In the genomic region with DNA sequence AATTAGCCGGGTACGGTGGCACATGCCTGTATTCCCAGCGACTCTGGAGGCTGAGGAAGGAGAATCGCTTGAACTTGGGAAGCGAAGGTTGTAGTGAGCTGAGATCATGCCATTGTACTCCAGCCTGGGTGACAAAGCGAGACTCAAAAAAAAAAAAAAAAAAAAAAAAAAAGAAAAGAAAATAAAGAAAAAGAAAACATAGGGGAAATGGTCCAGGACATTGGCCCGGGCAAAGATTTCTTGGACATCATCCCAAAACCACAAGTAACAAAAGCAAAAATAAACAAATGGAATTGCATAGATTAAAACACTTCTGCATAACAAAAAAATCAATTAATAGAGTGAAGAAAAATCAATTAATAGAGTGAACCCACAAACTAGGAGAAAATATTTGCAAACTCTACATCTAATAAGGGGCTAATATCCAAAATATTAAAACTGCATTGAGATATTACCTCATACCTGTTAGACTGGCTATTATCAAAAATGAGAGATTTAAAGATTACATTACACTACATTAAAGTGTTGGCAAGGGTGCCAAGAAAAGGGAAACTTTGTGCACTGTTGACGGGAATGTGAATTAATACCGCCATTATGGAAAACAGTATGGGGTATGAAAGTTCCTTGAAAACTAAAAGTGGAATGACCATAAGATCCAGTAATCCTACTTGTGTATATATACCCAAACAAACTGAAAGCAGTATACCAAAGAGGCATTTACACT, we compare ENCODE assay signal across 31 cellular contexts.
"Had no signal": no experiment of that assay in that cellular context is flagged by ENCODE, and none has a peak within 500 bp of the region (broad histone marks: within the 10 kb centered on the region; RNA-seq: fewer than 3 reads in every experiment).

No MANE protein-coding gene starts in this region.

- H3K4me3 ChIP-seq: gastroesophageal sphincter, hepatocyte, lower lobe of right lung, sigmoid colon, thoracic aorta, uterus had no signal

- H3K79me2 ChIP-seq: hepatocyte had no signal

- H3K36me3 Mint-ChIP-seq: activated CD4-positive, alpha-beta memory T cell treated with anti-CD3 and anti-CD28 coated beads for 36 hours; activated naive CD4-positive, alpha-beta T cell treated with anti-CD3 and anti-CD28 coated beads, Interleukin-2, amount 10 ng/mL, durations not matched to agents 7 days and 5 days; activated naive CD8-positive, alpha-beta T cell treated with anti-CD3 and anti-CD28 coated beads, Interleukin-2, amount 10 ng/mL, durations not matched to agents 7 days and 5 days; natural killer cell treated with Interleukin-12 subunit alpha and Interleukin-12 subunit beta and Interleukin-15 and Interleukin-18, amount 100 ng/mL, for 72 hours; stimulated activated effector memory CD8-positive, alpha-beta T cell treated with anti-CD3 and anti-CD28 coated beads, Interleukin-12 subunit alpha, Interleukin-12 subunit beta, amount 100 ng/mL, for 72 hours had no signal

- H3K4me2 ChIP-seq: hepatocyte had no signal

- H3K27me3 ChIP-seq: gastroesophageal sphincter, hepatocyte, sigmoid colon, uterus had no signal

- H3K27me3 Mint-ChIP-seq: activated CD4-positive, alpha-beta memory T cell treated with anti-CD3 and anti-CD28 coated beads for 36 hours; activated naive CD4-positive, alpha-beta T cell treated with anti-CD3 and anti-CD28 coated beads, Interleukin-2, amount 10 ng/mL, durations not matched to agents 7 days and 5 days had no signal

- H3K4me3 Mint-ChIP-seq: activated CD4-positive, alpha-beta memory T cell treated with anti-CD3 and anti-CD28 coated beads for 36 hours; activated naive CD4-positive, alpha-beta T cell treated with anti-CD3 and anti-CD28 coated beads, Interleukin-2, amount 10 ng/mL, durations not matched to agents 7 days and 5 days; activated naive CD8-positive, alpha-beta T cell treated with anti-CD3 and anti-CD28 coated beads, Interleukin-2, amount 10 ng/mL, durations not matched to agents 7 days and 5 days; activated T-helper 1 cell treated with anti-CD3 and anti-CD28 coated beads, Interleukin-12 subunit alpha, Interleukin-12 subunit beta, Interleukin-2, Interleukin-4 antibody, amounts not matched to agents 30 ng/mL and 10 ng/mL and 1 ng/mL, durations not matched to agents 14 hours and 24 hours and 36 hours; natural killer cell treated with Interleukin-12 subunit alpha and Interleukin-12 subunit beta and Interleukin-15 and Interleukin-18, amount 100 ng/mL, for 72 hours; stimulated activated effector memory CD8-positive, alpha-beta T cell treated with anti-CD3 and anti-CD28 coated beads, Interleukin-12 subunit alpha, Interleukin-12 subunit beta, amount 100 ng/mL, for 72 hours; stimulated activated naive CD8-positive, alpha-beta T cell treated with anti-CD3 and anti-CD28 coated beads, Interleukin-15, Interleukin-2, amounts not matched to agents 100 ng/mL and 50 ng/mL, for 24 hours; T-helper 17 cell had no signal

- ATAC-seq: activated CD4-positive, CD25-positive, alpha-beta regulatory T cell treated with anti-CD3 and anti-CD28 coated beads, Interleukin-2, amount 50 U/mL, for 24 hours; gastroesophageal sphincter; lower lobe of right lung; natural killer cell treated with Interleukin-12 subunit alpha and Interleukin-12 subunit beta and Interleukin-15 and Interleukin-18, amount 100 ng/mL, for 72 hours; stimulated activated effector memory CD8-positive, alpha-beta T cell treated with anti-CD3 and anti-CD28 coated beads, Interleukin-12 subunit alpha, Interleukin-12 subunit beta, amount 100 ng/mL, for 72 hours; T-helper 17 cell had no signal

- H3K27ac ChIP-seq: gastroesophageal sphincter, hepatocyte, lower lobe of right lung, sigmoid colon, thoracic aorta, uterus, WERI-Rb-1 had no signal

- H2AFZ ChIP-seq: hepatocyte had no signal

- FAIRE-seq: astrocyte, colon, endometrium, keratinocyte, small intestine had no signal

- H3K9me3 ChIP-seq: gastroesophageal sphincter, lower lobe of right lung, sigmoid colon, thoracic aorta, uterus had no signal

- H3K4me1 Mint-ChIP-seq: activated naive CD4-positive, alpha-beta T cell treated with anti-CD3 and anti-CD28 coated beads, Interleukin-2, amount 10 ng/mL, durations not matched to agents 7 days and 5 days; activated naive CD8-positive, alpha-beta T cell treated with anti-CD3 and anti-CD28 coated beads, Interleukin-2, amount 10 ng/mL, durations not matched to agents 7 days and 5 days; stimulated activated effector memory CD8-positive, alpha-beta T cell treated with anti-CD3 and anti-CD28 coated beads, Interleukin-12 subunit alpha, Interleukin-12 subunit beta, amount 100 ng/mL, for 72 hours had no signal

- DNase-seq: activated CD4-positive, alpha-beta memory T cell treated with anti-CD3 and anti-CD28 coated beads for 36 hours; activated CD4-positive, alpha-beta T cell treated with anti-CD3 and anti-CD28 coated beads for 48 hours; activated CD8-positive, alpha-beta memory T cell treated with anti-CD3 and anti-CD28 coated beads, Interleukin-2, amount 50 U/mL, for 4 hours; activated gamma-delta T cell; activated naive CD4-positive, alpha-beta T cell treated with anti-CD3 and anti-CD28 coated beads, Interleukin-2, amount 10 ng/mL, durations not matched to agents 7 days and 5 days; activated naive CD8-positive, alpha-beta T cell treated with anti-CD3 and anti-CD28 coated beads, Interleukin-2, amount 10 ng/mL, durations not matched to agents 7 days and 5 days; activated T-cell treated with anti-CD3 and anti-CD28 coated beads, Interleukin-2, amount 50 U/mL, for 1 hour; amniotic stem cell; effector CD8-positive, alpha-beta T cell; lower lobe of right lung; mesendoderm; sigmoid colon; small intestine; stimulated activated CD4-positive, alpha-beta T cell treated with anti-CD3 and anti-CD28 coated beads, Interleukin-4, amount 100 ng/mL, for 24 hours; T-helper 17 cell; T1000; trophoblast cell; uterus; WERI-Rb-1 had no signal

- H3K36me3 ChIP-seq: gastroesophageal sphincter, lower lobe of right lung, sigmoid colon, thoracic aorta, uterus, WERI-Rb-1 had no signal

- H3K9me3 Mint-ChIP-seq: activated CD4-positive, alpha-beta memory T cell treated with anti-CD3 and anti-CD28 coated beads for 36 hours; activated naive CD4-positive, alpha-beta T cell treated with anti-CD3 and anti-CD28 coated beads, Interleukin-2, amount 10 ng/mL, durations not matched to agents 7 days and 5 days; activated naive CD8-positive, alpha-beta T cell treated with anti-CD3 and anti-CD28 coated beads, Interleukin-2, amount 10 ng/mL, durations not matched to agents 7 days and 5 days; activated T-helper 1 cell treated with anti-CD3 and anti-CD28 coated beads, Interleukin-12 subunit alpha, Interleukin-12 subunit beta, Interleukin-2, Interleukin-4 antibody, amounts not matched to agents 30 ng/mL and 10 ng/mL and 1 ng/mL, durations not matched to agents 14 hours and 24 hours and 36 hours; natural killer cell treated with Interleukin-12 subunit alpha and Interleukin-12 subunit beta and Interleukin-15 and Interleukin-18, amount 100 ng/mL, for 72 hours; stimulated activated effector memory CD8-positive, alpha-beta T cell treated with anti-CD3 and anti-CD28 coated beads, Interleukin-12 subunit alpha, Interleukin-12 subunit beta, amount 100 ng/mL, for 72 hours; stimulated activated naive CD8-positive, alpha-beta T cell treated with anti-CD3 and anti-CD28 coated beads, Interleukin-15, Interleukin-2, amounts not matched to agents 100 ng/mL and 50 ng/mL, for 24 hours had no signal

- H3K27ac Mint-ChIP-seq: activated CD4-positive, alpha-beta memory T cell treated with anti-CD3 and anti-CD28 coated beads for 36 hours; activated naive CD4-positive, alpha-beta T cell treated with anti-CD3 and anti-CD28 coated beads, Interleukin-2, amount 10 ng/mL, durations not matched to agents 7 days and 5 days; activated naive CD8-positive, alpha-beta T cell treated with anti-CD3 and anti-CD28 coated beads, Interleukin-2, amount 10 ng/mL, durations not matched to agents 7 days and 5 days; activated T-helper 1 cell treated with anti-CD3 and anti-CD28 coated beads, Interleukin-12 subunit alpha, Interleukin-12 subunit beta, Interleukin-2, Interleukin-4 antibody, amounts not matched to agents 30 ng/mL and 10 ng/mL and 1 ng/mL, durations not matched to agents 14 hours and 24 hours and 36 hours; natural killer cell treated with Interleukin-12 subunit alpha and Interleukin-12 subunit beta and Interleukin-15 and Interleukin-18, amount 100 ng/mL, for 72 hours; stimulated activated effector memory CD8-positive, alpha-beta T cell treated with anti-CD3 and anti-CD28 coated beads, Interleukin-12 subunit alpha, Interleukin-12 subunit beta, amount 100 ng/mL, for 72 hours; stimulated activated naive CD8-positive, alpha-beta T cell treated with anti-CD3 and anti-CD28 coated beads, Interleukin-15, Interleukin-2, amounts not matched to agents 100 ng/mL and 50 ng/mL, for 24 hours; T-helper 17 cell had no signal

- H3K4me1 ChIP-seq: gastroesophageal sphincter, lower lobe of right lung, sigmoid colon, uterus had no signal
